Comparison of ENCODE assay signal across 9 cellular contexts in the genomic region with DNA sequence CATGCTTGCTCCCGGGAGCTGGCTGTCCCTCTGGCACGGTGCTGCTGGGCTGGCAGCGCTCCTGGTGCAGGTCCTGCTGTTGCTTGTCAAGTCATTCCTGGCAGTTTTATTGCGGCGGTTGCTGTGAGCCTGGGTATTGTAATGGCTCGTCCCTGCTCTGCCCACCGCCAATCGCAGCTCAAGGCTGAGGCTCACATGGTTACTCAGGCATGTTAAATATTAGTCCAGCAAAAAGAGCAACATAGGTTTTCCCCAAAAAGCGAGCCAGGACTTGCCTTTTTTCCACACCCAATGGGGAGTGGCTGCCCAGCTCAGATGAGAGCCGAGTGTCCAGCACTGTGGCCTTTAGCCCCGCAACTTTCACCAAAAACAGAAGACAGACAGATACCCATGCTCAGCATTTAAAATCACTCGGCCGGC.
DNase-seq lines count a peak whose midpoint lies in the region; ATAC-seq and TF ChIP-seq lines count a peak whose summit lies in the region.
"Had no signal": no experiment of that assay in that cellular context is flagged by ENCODE, and none has a peak within 500 bp of the region (broad histone marks: within the 10 kb centered on the region; RNA-seq: fewer than 3 reads in every experiment).

No MANE protein-coding gene starts in this region.

- no peaks in the 10 kb centered on the region for H3K27me3 ChIP-seq in left lung

- peak; percentile 58 for DNase-seq in NCI-H2171 (lab: John Stamatoyannopoulos, UW)
- peak; percentile 65 to 94 for DNase-seq in cerebellar nuclear complex (lab: John Stamatoyannopoulos, UW)
- peak; percentile 42 to 74 for DNase-seq in left lung
- peak in 40 of 49 donors; percentile 2 to 81 (median 46) for DNase-seq in substantia nigra (lab: John Stamatoyannopoulos, UW)
- no peak for DNase-seq in immature natural killer cell
- no peak for DNase-seq in activated gamma-delta T cell (lab: John Stamatoyannopoulos, UW)
- no peak for DNase-seq in T1000 (lab: John Stamatoyannopoulos, UW)
- DNase-seq: activated gamma-delta T cell treated with Interleukin-2 at 50 U/mL for 16 hours had no signal

- TF ChIP-seq CTCF in left lung (IDR thresholded peaks at IDR 0.05) = no peak

- intact Hi-C loops in left lung (cut with DNase I) = no loop called here

- no peak overlapping the region for H3K27ac Mint-ChIP-seq in immature natural killer cell

- H3K36me3 Mint-ChIP-seq in immature natural killer cell = no peaks in the 10 kb centered on the region

- H3K4me1 ChIP-seq in left lung = no peaks in the 10 kb centered on the region

- H3K4me1 Mint-ChIP-seq in immature natural killer cell = no peaks in the 10 kb centered on the region

- H3K9me3 Mint-ChIP-seq in immature natural killer cell = no peaks in the 10 kb centered on the region

- peak; percentile 61 for ATAC-seq in left lung
- ATAC-seq in HG03280 (IDR thresholded peaks at IDR 0.05; ENCODE audit: unreplicated experiment) = no peak

- no peaks in the 10 kb centered on the region for H3K36me3 ChIP-seq in left lung

- H3K27ac ChIP-seq in left lung (no peak overlapping the region), substantia nigra (ENCODE audit: low read depth, low read length, poor library complexity, severe bottlenecking) (no peak overlapping the region)

- H3K9me3 ChIP-seq in left lung = no peaks in the 10 kb centered on the region

- H3K27me3 Mint-ChIP-seq in immature natural killer cell (ENCODE audit: low read depth in 3 of 3) = peaks cover 0 to 2% (median 0%) of the 10 kb centered on the region in 3 donors

- H3K4me3 Mint-ChIP-seq in immature natural killer cell = no peak overlapping the region

- H3K4me3 ChIP-seq in left lung = no peak overlapping the region

Comparison
In these comparisons a context has a peak if more than half of its experiments do, and no peak if none do; other contexts are left out.
1. DNase-seq: peak in NCI-H2171 (single experiment), cerebellar nuclear complex (2 of 2), left lung (2 of 2) and substantia nigra (40 of 49); none in immature natural killer cell (0 of 3), activated gamma-delta T cell (single experiment) and T1000 (single experiment).